In the genomic region with DNA sequence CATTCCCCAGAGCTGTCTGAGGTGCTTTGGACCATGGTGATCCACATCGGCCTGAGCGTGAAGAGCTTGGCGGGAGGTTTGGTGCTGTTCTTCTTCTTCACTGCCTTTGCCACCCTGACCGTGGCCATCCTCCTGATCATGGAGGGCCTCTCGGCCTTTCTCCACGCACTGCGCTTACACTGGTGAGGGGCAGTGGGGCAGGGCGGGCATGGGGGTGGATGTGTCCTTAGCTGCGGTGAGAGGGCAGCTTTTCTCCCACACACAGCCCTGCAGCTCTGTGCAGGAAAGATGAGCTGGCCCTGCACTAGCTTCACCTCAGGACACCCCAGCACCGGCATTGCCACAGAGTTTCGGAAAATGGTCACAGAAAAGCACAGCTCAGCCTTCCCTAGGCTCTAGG, we compare ENCODE assay signal across 20 cellular contexts. TPM values are rescaled to one million over a fixed set of nuclear protein-coding genes. Genes with fewer than 3 reads are reported as not detected.
A peak's percentile ranks its signal among the peaks of the same experiment; 100 is the strongest.
DNase-seq lines count a peak whose midpoint lies in the region; ATAC-seq, FAIRE-seq and TF ChIP-seq lines count a peak whose summit lies in the region.
"Had no signal": no experiment of that assay in that cellular context is flagged by ENCODE, and none has a peak within 500 bp of the region (broad histone marks: within the 10 kb centered on the region; RNA-seq: fewer than 3 reads in every experiment).

No MANE protein-coding gene starts in this region.

- CTCF ChIA-PET in MCF 10A (lab: Yijun Ruan, JAX): interaction anchor here (0.5 to 1.5 kb wide), 3 partner anchors 14 to 776 kb away, joined by 3 to 4 read pairs (median 4); no protein-coding TSS in a partner anchor

- no peak overlapping the region for H3K4me3 Mint-ChIP-seq in MCF 10A (ENCODE audit: unreplicated experiment)
- H3K4me3 Mint-ChIP-seq: CD8-positive, alpha-beta memory T cell; HFFc6 had no signal

- H3K9ac ChIP-seq in kidney (ENCODE audit: low read length in 2 of 2): no peak overlapping the region
- H3K9ac ChIP-seq: BLaER1, KMS-11 had no signal

- peak overlapping the region; percentile 78 to 88 for H3K27ac ChIP-seq in breast epithelium
- H3K27ac ChIP-seq in kidney (ENCODE audit: low read depth in 2 of 2, low read length in 2 of 2): peak overlapping the region; percentile 33 to 95
- peak overlapping the region in 3 of 4 donors; percentile 32 to 84 (median 50) for H3K27ac ChIP-seq in gastrocnemius medialis
- peak overlapping the region; percentile 95 to 99 for H3K27ac ChIP-seq in uterus
- H3K27ac ChIP-seq: 22Rv1, BLaER1, KMS-11 had no signal

- no peak overlapping the region for H3K27ac Mint-ChIP-seq in MCF 10A (ENCODE audit: low read depth, unreplicated experiment)
- H3K27ac Mint-ChIP-seq: CD8-positive, alpha-beta memory T cell had no signal

- H3K27me3 ChIP-seq in breast epithelium: no peaks in the 10 kb centered on the region
- H3K27me3 ChIP-seq in gastrocnemius medialis: no peaks in the 10 kb centered on the region
- H3K27me3 ChIP-seq in uterus: no peaks in the 10 kb centered on the region
- H3K27me3 ChIP-seq: BLaER1, MG63, Peyer's patch had no signal

- H3K4me3 ChIP-seq in breast epithelium (no peak overlapping the region), kidney (ENCODE audit: low read length in 2 of 2) (no peak overlapping the region), gastrocnemius medialis (no peak overlapping the region), uterus (no peak overlapping the region)
- H3K4me3 ChIP-seq: BLaER1, MG63, Peyer's patch had no signal

- in situ Hi-C loops in gastrocnemius medialis (cut with MboI; ENCODE audit: low sequenced_read_pairs in 4 of 4): no loop called here

- H3K4me1 Mint-ChIP-seq in MCF 10A (ENCODE audit: insufficient read depth, unreplicated experiment): peaks cover 19% of the 10 kb centered on the region

- no peaks in the 10 kb centered on the region for H3K36me3 ChIP-seq in breast epithelium
- H3K36me3 ChIP-seq in kidney (ENCODE audit: control insufficient read depth in 1 of 2, insufficient read depth in 2 of 2, low read length in 2 of 2): peaks cover 19 to 32% of the 10 kb centered on the region in 2 donors
- peaks cover 0 to 56% of the 10 kb centered on the region in 2 donors for H3K36me3 ChIP-seq in gastrocnemius medialis
- no peaks in the 10 kb centered on the region for H3K36me3 ChIP-seq in uterus
- H3K36me3 ChIP-seq: BLaER1 had no signal

- no peak for FAIRE-seq in kidney (lab: Jason Lieb, UNC)

- TF ChIP-seq CTCF in breast epithelium (IDR thresholded peaks at IDR 0.05): no peak
- no peak for TF ChIP-seq CTCF in MCF 10A (IDR thresholded peaks at IDR 0.05; ENCODE audit: unreplicated experiment)
- TF ChIP-seq CTCF in kidney (IDR thresholded peaks at IDR 0.05; ENCODE audit: borderline replicate concordance, extremely low read depth, insufficient read depth): no peak
- no peak for TF ChIP-seq CTCF in gastrocnemius medialis (IDR thresholded peaks at IDR 0.05 in 4 of 5, conservative IDR thresholded peaks at IDR 0.05 in 1 of 5)
- no peak for TF ChIP-seq CTCF in uterus (IDR thresholded peaks at IDR 0.05)

- H3K27me3 Mint-ChIP-seq in MCF 10A (ENCODE audit: insufficient read depth, unreplicated experiment): no peaks in the 10 kb centered on the region

- H3K4me1 ChIP-seq in breast epithelium: peaks cover 16 to 18% of the 10 kb centered on the region in 2 donors
- H3K4me1 ChIP-seq in kidney (ENCODE audit: control insufficient read depth in 1 of 2, insufficient read depth in 1 of 2, low read depth in 1 of 2, low read length in 2 of 2): peaks cover 36 to 45% of the 10 kb centered on the region in 2 donors
- H3K4me1 ChIP-seq in gastrocnemius medialis: peaks cover 25 to 33% of the 10 kb centered on the region in 2 donors
- H3K4me1 ChIP-seq in uterus: peaks cover 29 to 30% of the 10 kb centered on the region in 2 donors

- peaks cover 18% of the 10 kb centered on the region for H3K36me3 Mint-ChIP-seq in MCF 10A (ENCODE audit: insufficient read depth, unreplicated experiment)

- H3K9me3 ChIP-seq in breast epithelium (no peaks in the 10 kb centered on the region), kidney (ENCODE audit: control insufficient read depth in 1 of 2, low read length in 2 of 2) (no peaks in the 10 kb centered on the region), gastrocnemius medialis (no peaks in the 10 kb centered on the region), uterus (no peaks in the 10 kb centered on the region)
- H3K9me3 ChIP-seq: BLaER1, MG63, Peyer's patch had no signal

- H3K9me3 Mint-ChIP-seq in MCF 10A (ENCODE audit: unreplicated experiment): no peaks in the 10 kb centered on the region
- H3K9me3 Mint-ChIP-seq: CD8-positive, alpha-beta memory T cell; HFFc6 had no signal

- intact Hi-C loops in breast epithelium (cut with DNase I; ENCODE audit: low total_unique reads): no loop called here
- intact Hi-C loops in MCF 10A (cut with micrococcal nuclease): no loop called here
- intact Hi-C loops in kidney (cut with DNase I): loop anchor here (10.0 kb wide), 1 partner anchor 89 kb away; the partner anchor contains the start of gene CAVIN1
- intact Hi-C loops in gastrocnemius medialis (cut with DNase I; ENCODE audit: low total_unique reads): no loop called here
- intact Hi-C loops in uterus (cut with DNase I; ENCODE audit: low total_unique reads): no loop called here

- no peak for ATAC-seq in gastrocnemius medialis
- ATAC-seq in GM19467 (IDR thresholded peaks at IDR 0.05; ENCODE audit: unreplicated experiment): no peak

- DNase-seq in breast epithelium (ENCODE audit: low spot score in 2 of 2) (no peak), MCF 10A (ENCODE audit: unreplicated experiment) (no peak), kidney (no peak), gastrocnemius medialis (no peak), uterus (no peak), NCI-H146 treated with DMSO at 0.1 percent for 48 hours (lab: John Stamatoyannopoulos, UW; ENCODE audit: unreplicated experiment) (no peak)
- no peak for DNase-seq in effector CD4-positive, alpha-beta T cell
- DNase-seq: CD8-positive, alpha-beta memory T cell; DMS 273 treated with DMSO at 0.1 percent for 48 hours; GOT3; HFFc6; MG63; NCI-H1105 treated with DMSO at 0.1 percent for 48 hours; NCI-H2029; NCI-H2171 treated with DMSO at 0.1 percent for 48 hours; Peyer's patch had no signal

- TF ChIP-seq POLR2A in breast epithelium (IDR thresholded peaks at IDR 0.05) (no peak), gastrocnemius medialis (IDR thresholded peaks at IDR 0.05) (no peak), uterus (IDR thresholded peaks at IDR 0.05) (no peak)

- POLR2A ChIA-PET in MCF 10A (lab: Yijun Ruan, JAX): interaction anchor here (0.6 to 1.7 kb wide), 3 partner anchors 22 to 893 kb away, joined by 4 to 7 read pairs (median 7); partner anchors contain the start of gene NAGLU

- BruUV-seq in MCF 10A (replicated peaks; lab: Mats Ljungman, UMichigan): no TSS peak

RNA-seq across cellular contexts. Expression of gene NAGLU, which starts 21.8 kb away (rescaled TPM):
- total RNA-seq in breast epithelium (100 to 1,000 TPM in 1 of 3 donors, 10 to 100 TPM in 2; 42.9 to 101 (median 48.4) TPM), MCF 10A (2022) (21.0 and 29.5 TPM in 2 replicates), kidney (37.5 TPM), gastrocnemius medialis (10 to 100 TPM; 16.4 to 30.1 (median 24.1) TPM), uterus (10 to 100 TPM in 3 of 4 donors, 1 to 10 TPM in 1; 8.7 to 33.5 (median 25.6) TPM)
- polyA plus RNA-seq in kidney (ENCODE audit: insufficient read depth, low read depth, low replicate concordance): 52.7 TPM

RNA-seq across cellular contexts. Expression of gene HSD17B1, which starts 38.4 kb away (rescaled TPM):
- total RNA-seq in breast epithelium (1 to 10 TPM; 1.2 to 5.6 (median 1.8) TPM), MCF 10A (2022) (13.0 and 18.1 TPM in 2 replicates), kidney (0.31 TPM), gastrocnemius medialis (under 1 TPM in 3 of 4 donors, not detected in 1; 0.33 to 0.66 (median 0.47) TPM), uterus (1 to 10 TPM in 1 of 4 donors, under 1 TPM in 1, not detected in 2; 0.35 to 3.1 TPM)
- 3.3 TPM for polyA plus RNA-seq in kidney (ENCODE audit: insufficient read depth, low read depth, low replicate concordance)

RNA-seq across cellular contexts. Expression of gene COASY, which starts 47.7 kb away (rescaled TPM):
- total RNA-seq in breast epithelium: 10 to 100 TPM; 21.4 to 48.1 (median 26.9) TPM
- 82.6 and 89.2 TPM in 2 replicates for total RNA-seq in MCF 10A (2022)
- total RNA-seq in kidney: 71.9 TPM
- polyA plus RNA-seq in kidney (ENCODE audit: insufficient read depth, low read depth, low replicate concordance): 145 TPM
- total RNA-seq in gastrocnemius medialis: 10 to 100 TPM; 22.4 to 39.9 (median 27.5) TPM
- total RNA-seq in uterus: 10 to 100 TPM in 3 of 4 donors, 1 to 10 TPM in 1; 2.6 to 42.6 (median 16.1) TPM

RNA-seq across cellular contexts. Expression of gene MLX, which starts 52.6 kb away (rescaled TPM):
- 10 to 100 TPM; 27.2 to 49.8 (median 39.4) TPM for total RNA-seq in breast epithelium
- total RNA-seq in MCF 10A (2022): 37.3 and 39.6 TPM in 2 replicates
- 38.7 TPM for total RNA-seq in kidney
- polyA plus RNA-seq in kidney (ENCODE audit: insufficient read depth, low read depth, low replicate concordance): 41.0 TPM
- 10 to 100 TPM; 49.7 to 81.9 (median 53.8) TPM for total RNA-seq in gastrocnemius medialis
- total RNA-seq in uterus: 10 to 100 TPM in 3 of 4 donors, 1 to 10 TPM in 1; 6.9 to 50.0 (median 35.1) TPM

RNA-seq across cellular contexts. Expression of gene ATP6V0A1, which starts 55.6 kb away (rescaled TPM):
- total RNA-seq in breast epithelium (10 to 100 TPM; 53.1 to 74.5 (median 60.0) TPM), MCF 10A (2022) (56.0 and 60.5 TPM in 2 replicates), kidney (110 TPM), gastrocnemius medialis (100 to 1,000 TPM in 2 of 4 donors, 10 to 100 TPM in 2; 65.3 to 138 (median 95.3) TPM), uterus (100 to 1,000 TPM in 1 of 4 donors, 10 to 100 TPM in 3; 29.5 to 111 (median 64.5) TPM)
- polyA plus RNA-seq in kidney (ENCODE audit: insufficient read depth, low read depth, low replicate concordance): 108 TPM
